Comparison of ENCODE assay signal across 9 cellular contexts in the genomic region with DNA sequence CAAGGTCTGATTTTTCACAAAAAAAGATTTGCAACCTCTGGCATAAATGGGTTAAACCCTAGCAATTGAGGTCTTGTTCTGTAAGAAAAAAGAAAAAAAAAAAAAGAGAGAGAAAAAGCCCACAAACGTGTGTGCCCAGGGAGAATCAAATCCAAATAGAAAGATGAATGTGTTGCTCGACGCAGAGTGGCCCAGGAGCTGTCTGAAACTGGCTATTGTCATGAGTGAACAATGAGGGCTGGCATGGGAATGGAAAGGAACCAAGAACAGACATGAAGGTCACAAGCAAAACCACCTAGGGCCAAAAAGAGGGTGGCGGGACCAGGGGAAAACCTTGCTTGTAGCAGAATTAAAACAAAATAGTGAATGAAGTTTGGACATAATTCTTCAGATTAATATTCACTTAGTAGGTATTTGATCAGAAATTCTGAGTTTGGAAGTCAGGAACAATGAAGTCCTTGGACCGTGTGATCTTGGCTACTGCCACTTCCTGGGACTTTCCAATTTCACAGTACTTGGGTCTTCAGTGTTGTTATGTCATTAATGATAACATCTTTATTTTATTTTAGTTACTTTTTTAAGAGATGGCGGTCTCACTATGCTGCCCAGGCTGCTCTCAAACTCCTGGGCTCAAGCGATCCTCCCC. TPM values are rescaled to one million over a fixed set of nuclear protein-coding genes. Genes with fewer than 3 reads are reported as not detected.
DNase-seq lines count a peak whose midpoint lies in the region; TF ChIP-seq lines count a peak whose summit lies in the region.
"Had no signal": no experiment of that assay in that cellular context is flagged by ENCODE, and none has a peak within 500 bp of the region (broad histone marks: within the 10 kb centered on the region; RNA-seq: fewer than 3 reads in every experiment).

No MANE protein-coding gene starts in this region.

- H3K9me3 Mint-ChIP-seq in endothelial cell (ENCODE audit: unreplicated experiment), result no peaks in the 10 kb centered on the region

- H3K9me3 ChIP-seq in PC-9 (ENCODE audit: insufficient read depth, low read depth), result no peaks in the 10 kb centered on the region

- H3K36me3 Mint-ChIP-seq in endothelial cell (ENCODE audit: low read depth, unreplicated experiment), result peaks cover 32% of the 10 kb centered on the region

- peaks cover 12% of the 10 kb centered on the region for H3K27me3 Mint-ChIP-seq in endothelial cell (ENCODE audit: unreplicated experiment)

- intact Hi-C loops in PC-9 (cut with micrococcal nuclease; ENCODE audit: unreplicated experiment), result no loop called here

- BruUV-seq in PC-9 (replicated peaks; lab: Mats Ljungman, UMichigan), result no TSS peak

- POLR2A ChIA-PET in PC-9 (lab: Charles Lee; ENCODE audit: unreplicated experiment), result no interaction called here

- peaks cover 77% of the 10 kb centered on the region for H3K79me2 ChIP-seq in PC-9 (ENCODE audit: low read depth)

- H3K36me3 ChIP-seq in GM06990 (ENCODE audit: control insufficient read depth, insufficient read depth, low read length) (peaks cover 37% of the 10 kb centered on the region), PC-9 (ENCODE audit: low read depth) (peaks cover 57% of the 10 kb centered on the region)

- H3K4me3 ChIP-seq in GM06990 (replicated peaks; ENCODE audit: low read depth, low read length) (peak overlapping the region; percentile 99), PC-9 (peak overlapping the region; percentile 91; the same call in 1 of the 2 replicates)

- H3K4me2 ChIP-seq in PC-9, result peak overlapping the region; percentile 85

- peak overlapping the region; percentile 31 for H3K4me3 Mint-ChIP-seq in endothelial cell (ENCODE audit: unreplicated experiment)

- peak overlapping the region; percentile 96 for H3K27ac ChIP-seq in PC-9

- H3K27me3 ChIP-seq in GM06990 (replicated peaks; ENCODE audit: control insufficient read depth, insufficient read depth, low read length), result no peaks in the 10 kb centered on the region
- no peaks in the 10 kb centered on the region for H3K27me3 ChIP-seq in PC-9 (ENCODE audit: insufficient read depth, low read depth)

- H3F3A ChIP-seq in PC-9 (ENCODE audit: insufficient read depth, low read depth), result peaks cover 87% of the 10 kb centered on the region

- CTCF ChIA-PET in PC-9 (lab: Charles Lee), result no interaction called here

- peaks cover 56% of the 10 kb centered on the region for H3K4me1 ChIP-seq in PC-9 (replicated peaks; ENCODE audit: insufficient read depth)

- DNase-seq in GM06990 (ENCODE audit: extremely low read depth, insufficient read length) (no peak), PC-9 (no peak), endothelial cell (ENCODE audit: low spot score) (no peak), putamen (ENCODE audit: low spot score) (peak; percentile 58), iPS-NIHi7 (ENCODE audit: extremely low spot score) (no peak), glomerular visceral epithelial cell (ENCODE audit: extremely low spot score) (no peak), NOMO-1 treated with DMSO at 0.1 percent for 48 hours (lab: John Stamatoyannopoulos, UW; ENCODE audit: unreplicated experiment) (no peak), mucosa of gallbladder (ENCODE audit: low spot score) (no peak)
- DNase-seq: activated CD4-positive, alpha-beta T cell treated with anti-CD3 and anti-CD28 coated beads for 4 hours had no signal

- H4K20me1 ChIP-seq in PC-9 (ENCODE audit: insufficient read depth), result peaks cover 69% of the 10 kb centered on the region

- H3K9me2 ChIP-seq in PC-9 (ENCODE audit: insufficient read depth), result no peaks in the 10 kb centered on the region

- no peak for TF ChIP-seq CTCF in GM06990 (IDR thresholded peaks at IDR 0.05; ENCODE audit: insufficient read depth, low read length, poor library complexity, severe bottlenecking)
- TF ChIP-seq CTCF in PC-9 (conservative IDR thresholded peaks at IDR 0.05), result no peak
- no peak for TF ChIP-seq CTCF in endothelial cell (IDR thresholded peaks at IDR 0.05; ENCODE audit: unreplicated experiment)

- H3K27ac Mint-ChIP-seq in endothelial cell (ENCODE audit: unreplicated experiment), result peak overlapping the region; percentile 76

- peaks cover 35% of the 10 kb centered on the region for H3K4me1 Mint-ChIP-seq in endothelial cell (ENCODE audit: unreplicated experiment)

- H2AFZ ChIP-seq in PC-9, result no peak overlapping the region

RNA-seq across cellular contexts. Expression of gene ENO1, which starts 3.1 kb away (rescaled TPM):
- total RNA-seq in PC-9 (2021), result 1,401 and 1,902 TPM in 2 replicates
- total RNA-seq in endothelial cell (ENCODE audit: unreplicated experiment), result 626 TPM
- 631 TPM for total RNA-seq in mucosa of gallbladder

RNA-seq across cellular contexts. Expression of gene RERE, which starts 57.9 kb away (rescaled TPM):
- total RNA-seq in PC-9 (2021), result 73.4 and 98.7 TPM in 2 replicates
- 115 TPM for total RNA-seq in endothelial cell (ENCODE audit: unreplicated experiment)
- 134 TPM for total RNA-seq in mucosa of gallbladder
